ENCODE assay signal across 1 cellular context in the genomic region with DNA sequence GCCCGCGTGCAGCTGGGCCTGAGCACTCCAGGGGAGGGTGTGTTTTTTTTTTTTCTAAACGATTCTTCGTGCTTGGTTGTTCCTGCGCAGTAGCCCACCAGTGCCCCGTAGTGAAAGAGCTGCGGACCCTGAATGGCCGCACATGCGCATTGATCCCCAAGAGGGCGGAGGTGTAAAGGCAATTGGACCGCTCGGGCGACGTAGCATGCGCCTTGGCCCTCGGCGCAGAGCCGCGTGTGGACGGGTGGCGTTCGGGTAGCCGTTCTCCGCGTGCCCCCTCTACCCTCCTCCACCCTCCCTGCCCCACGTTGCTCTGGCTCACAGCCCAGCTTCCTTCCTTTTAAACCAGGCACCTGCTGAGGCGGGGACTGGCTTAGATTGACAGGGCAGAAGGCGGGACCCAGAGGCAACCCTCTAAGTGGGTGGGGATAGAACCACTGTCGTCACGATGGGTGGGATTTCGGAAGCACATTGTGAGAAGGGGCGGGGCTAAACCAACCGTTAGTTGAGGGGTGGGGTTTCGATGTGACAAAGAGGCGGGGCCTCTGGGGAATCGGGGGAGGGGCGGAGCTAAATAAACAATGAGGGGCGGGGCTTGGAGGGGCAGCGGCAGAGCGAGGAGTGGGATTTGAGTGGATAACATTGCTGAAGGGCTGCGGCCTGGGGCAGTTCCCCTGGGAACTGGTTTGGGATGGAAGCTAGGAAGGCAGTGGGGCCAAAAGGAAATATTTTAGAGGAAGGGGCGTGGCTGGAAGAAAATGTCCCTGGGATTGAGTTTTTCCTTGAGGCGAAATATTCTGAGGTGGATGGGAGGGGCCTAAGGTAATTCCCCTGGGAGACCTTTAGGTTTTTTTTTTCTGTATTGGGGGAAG.
TF ChIP-seq lines count a peak whose summit lies in the region.

No MANE protein-coding gene starts in this region.

TF ChIP-seq in K562, 482 proteins besides CTCF, POLR2A, EP300 and RAD21 (continued from another document and continues in another):
- TF ChIP-seq, protein P1, sequence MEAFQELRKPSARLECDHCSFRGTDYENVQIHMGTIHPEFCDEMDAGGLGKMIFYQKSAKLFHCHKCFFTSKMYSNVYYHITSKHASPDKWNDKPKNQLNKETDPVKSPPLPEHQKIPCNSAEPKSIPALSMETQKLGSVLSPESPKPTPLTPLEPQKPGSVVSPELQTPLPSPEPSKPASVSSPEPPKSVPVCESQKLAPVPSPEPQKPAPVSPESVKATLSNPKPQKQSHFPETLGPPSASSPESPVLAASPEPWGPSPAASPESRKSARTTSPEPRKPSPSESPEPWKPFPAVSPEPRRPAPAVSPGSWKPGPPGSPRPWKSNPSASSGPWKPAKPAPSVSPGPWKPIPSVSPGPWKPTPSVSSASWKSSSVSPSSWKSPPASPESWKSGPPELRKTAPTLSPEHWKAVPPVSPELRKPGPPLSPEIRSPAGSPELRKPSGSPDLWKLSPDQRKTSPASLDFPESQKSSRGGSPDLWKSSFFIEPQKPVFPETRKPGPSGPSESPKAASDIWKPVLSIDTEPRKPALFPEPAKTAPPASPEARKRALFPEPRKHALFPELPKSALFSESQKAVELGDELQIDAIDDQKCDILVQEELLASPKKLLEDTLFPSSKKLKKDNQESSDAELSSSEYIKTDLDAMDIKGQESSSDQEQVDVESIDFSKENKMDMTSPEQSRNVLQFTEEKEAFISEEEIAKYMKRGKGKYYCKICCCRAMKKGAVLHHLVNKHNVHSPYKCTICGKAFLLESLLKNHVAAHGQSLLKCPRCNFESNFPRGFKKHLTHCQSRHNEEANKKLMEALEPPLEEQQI (IDR thresholded peaks at IDR 0.05): no peak
- TF ChIP-seq SETDB1 (IDR thresholded peaks at IDR 0.05; ENCODE audit: low read length) (no peak), ZNF197 (CRISPR knock-in tag; IDR thresholded peaks at IDR 0.05; ENCODE audit: low read depth) (no peak), ZNF174 (CRISPR knock-in tag; IDR thresholded peaks at IDR 0.05) (no peak), ZNF444 (CRISPR knock-in tag; IDR thresholded peaks at IDR 0.05) (0 out of 2 replicates have a peak, but pooled peaks have one; percentile 40), DPF2 (IDR thresholded peaks at IDR 0.05) (peak; percentile 41; the same call in 1 of the 2 replicates), ZSCAN29 (IDR thresholded peaks at IDR 0.05) (no peak), ZFX (CRISPR knock-in tag; IDR thresholded peaks at IDR 0.05) (peak; percentile 72; the same call in 1 of the 2 replicates), MECOM (CRISPR knock-in tag; IDR thresholded peaks at IDR 0.05) (no peak), ARID2 (IDR thresholded peaks at IDR 0.05) (no peak), ZNF354B (CRISPR knock-in tag; IDR thresholded peaks at IDR 0.05) (no peak), ZKSCAN8 (CRISPR knock-in tag; IDR thresholded peaks at IDR 0.05) (no peak), POLR2AphosphoS2 (IDR thresholded peaks at IDR 0.05; ENCODE audit: low read length) (peak; percentile 35; the same call in 1 of the 2 replicates), HDAC1 (IDR thresholded peaks at IDR 0.05) (peak in 1 of 2 experiments; percentile 58; a peak in 2 of 4 replicates), TRIM24 (IDR thresholded peaks at IDR 0.05) (0 out of 4 replicates have a peak, but pooled peaks of 1 of the 2 experiments have one; percentile 5), ZFP1 (CRISPR knock-in tag; IDR thresholded peaks at IDR 0.05) (no peak), PYGO2 (tag; IDR thresholded peaks at IDR 0.05) (no peak), KLF6 (CRISPR knock-in tag; IDR thresholded peaks at IDR 0.05; ENCODE audit: borderline replicate concordance) (no peak), HIVEP1 (CRISPR knock-in tag; IDR thresholded peaks at IDR 0.05) (no peak), CREB1 (IDR thresholded peaks at IDR 0.05) (peak; percentile 47; the same call in 1 of the 2 replicates), CREB1 (CRISPR knock-in tag; IDR thresholded peaks at IDR 0.05) (peak; percentile 69), RNF2 (IDR thresholded peaks at IDR 0.05) (peak; percentile 62), MTF1 (CRISPR knock-in tag; IDR thresholded peaks at IDR 0.05; ENCODE audit: borderline replicate concordance) (0 out of 2 replicates have a peak, but pooled peaks have one; percentile 16), RBM17 (IDR thresholded peaks at IDR 0.05; ENCODE audit: borderline replicate concordance, low read depth, low read length) (no peak), ZBTB7A (IDR thresholded peaks at IDR 0.05; ENCODE audit: borderline replicate concordance, control insufficient read depth, low read depth, low read length) (peak; percentile 62), ZNF583 (CRISPR knock-in tag; IDR thresholded peaks at IDR 0.05) (no peak), FUS (optimal IDR thresholded peaks at IDR 0.05; ENCODE audit: low read depth, low read length) (no peak)
- TF ChIP-seq, protein P2, sequence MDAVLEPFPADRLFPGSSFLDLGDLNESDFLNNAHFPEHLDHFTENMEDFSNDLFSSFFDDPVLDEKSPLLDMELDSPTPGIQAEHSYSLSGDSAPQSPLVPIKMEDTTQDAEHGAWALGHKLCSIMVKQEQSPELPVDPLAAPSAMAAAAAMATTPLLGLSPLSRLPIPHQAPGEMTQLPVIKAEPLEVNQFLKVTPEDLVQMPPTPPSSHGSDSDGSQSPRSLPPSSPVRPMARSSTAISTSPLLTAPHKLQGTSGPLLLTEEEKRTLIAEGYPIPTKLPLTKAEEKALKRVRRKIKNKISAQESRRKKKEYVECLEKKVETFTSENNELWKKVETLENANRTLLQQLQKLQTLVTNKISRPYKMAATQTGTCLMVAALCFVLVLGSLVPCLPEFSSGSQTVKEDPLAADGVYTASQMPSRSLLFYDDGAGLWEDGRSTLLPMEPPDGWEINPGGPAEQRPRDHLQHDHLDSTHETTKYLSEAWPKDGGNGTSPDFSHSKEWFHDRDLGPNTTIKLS (IDR thresholded peaks at IDR 0.05; ENCODE audit: borderline replicate concordance, low read depth): peak; percentile 68; the same call in 1 of the 2 replicates
- TF ChIP-seq, protein P3, sequence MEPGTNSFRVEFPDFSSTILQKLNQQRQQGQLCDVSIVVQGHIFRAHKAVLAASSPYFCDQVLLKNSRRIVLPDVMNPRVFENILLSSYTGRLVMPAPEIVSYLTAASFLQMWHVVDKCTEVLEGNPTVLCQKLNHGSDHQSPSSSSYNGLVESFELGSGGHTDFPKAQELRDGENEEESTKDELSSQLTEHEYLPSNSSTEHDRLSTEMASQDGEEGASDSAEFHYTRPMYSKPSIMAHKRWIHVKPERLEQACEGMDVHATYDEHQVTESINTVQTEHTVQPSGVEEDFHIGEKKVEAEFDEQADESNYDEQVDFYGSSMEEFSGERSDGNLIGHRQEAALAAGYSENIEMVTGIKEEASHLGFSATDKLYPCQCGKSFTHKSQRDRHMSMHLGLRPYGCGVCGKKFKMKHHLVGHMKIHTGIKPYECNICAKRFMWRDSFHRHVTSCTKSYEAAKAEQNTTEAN (CRISPR knock-in tag; IDR thresholded peaks at IDR 0.05): 0 out of 2 replicates have a peak, but pooled peaks have one; percentile 12
- TF ChIP-seq, protein P4, sequence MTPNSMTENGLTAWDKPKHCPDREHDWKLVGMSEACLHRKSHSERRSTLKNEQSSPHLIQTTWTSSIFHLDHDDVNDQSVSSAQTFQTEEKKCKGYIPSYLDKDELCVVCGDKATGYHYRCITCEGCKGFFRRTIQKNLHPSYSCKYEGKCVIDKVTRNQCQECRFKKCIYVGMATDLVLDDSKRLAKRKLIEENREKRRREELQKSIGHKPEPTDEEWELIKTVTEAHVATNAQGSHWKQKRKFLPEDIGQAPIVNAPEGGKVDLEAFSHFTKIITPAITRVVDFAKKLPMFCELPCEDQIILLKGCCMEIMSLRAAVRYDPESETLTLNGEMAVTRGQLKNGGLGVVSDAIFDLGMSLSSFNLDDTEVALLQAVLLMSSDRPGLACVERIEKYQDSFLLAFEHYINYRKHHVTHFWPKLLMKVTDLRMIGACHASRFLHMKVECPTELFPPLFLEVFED (CRISPR knock-in tag; conservative IDR thresholded peaks at IDR 0.05): peak; percentile 89
- TF ChIP-seq, protein P5, sequence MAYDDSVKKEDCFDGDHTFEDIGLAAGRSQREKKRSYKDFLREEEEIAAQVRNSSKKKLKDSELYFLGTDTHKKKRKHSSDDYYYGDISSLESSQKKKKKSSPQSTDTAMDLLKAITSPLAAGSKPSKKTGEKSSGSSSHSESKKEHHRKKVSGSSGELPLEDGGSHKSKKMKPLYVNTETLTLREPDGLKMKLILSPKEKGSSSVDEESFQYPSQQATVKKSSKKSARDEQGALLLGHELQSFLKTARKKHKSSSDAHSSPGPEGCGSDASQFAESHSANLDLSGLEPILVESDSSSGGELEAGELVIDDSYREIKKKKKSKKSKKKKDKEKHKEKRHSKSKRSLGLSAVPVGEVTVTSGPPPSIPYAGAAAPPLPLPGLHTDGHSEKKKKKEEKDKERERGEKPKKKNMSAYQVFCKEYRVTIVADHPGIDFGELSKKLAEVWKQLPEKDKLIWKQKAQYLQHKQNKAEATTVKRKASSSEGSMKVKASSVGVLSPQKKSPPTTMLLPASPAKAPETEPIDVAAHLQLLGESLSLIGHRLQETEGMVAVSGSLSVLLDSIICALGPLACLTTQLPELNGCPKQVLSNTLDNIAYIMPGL (CRISPR knock-in tag; IDR thresholded peaks at IDR 0.05): no peak; the same call in 1 of the 2 replicates
- TF ChIP-seq, protein P6, sequence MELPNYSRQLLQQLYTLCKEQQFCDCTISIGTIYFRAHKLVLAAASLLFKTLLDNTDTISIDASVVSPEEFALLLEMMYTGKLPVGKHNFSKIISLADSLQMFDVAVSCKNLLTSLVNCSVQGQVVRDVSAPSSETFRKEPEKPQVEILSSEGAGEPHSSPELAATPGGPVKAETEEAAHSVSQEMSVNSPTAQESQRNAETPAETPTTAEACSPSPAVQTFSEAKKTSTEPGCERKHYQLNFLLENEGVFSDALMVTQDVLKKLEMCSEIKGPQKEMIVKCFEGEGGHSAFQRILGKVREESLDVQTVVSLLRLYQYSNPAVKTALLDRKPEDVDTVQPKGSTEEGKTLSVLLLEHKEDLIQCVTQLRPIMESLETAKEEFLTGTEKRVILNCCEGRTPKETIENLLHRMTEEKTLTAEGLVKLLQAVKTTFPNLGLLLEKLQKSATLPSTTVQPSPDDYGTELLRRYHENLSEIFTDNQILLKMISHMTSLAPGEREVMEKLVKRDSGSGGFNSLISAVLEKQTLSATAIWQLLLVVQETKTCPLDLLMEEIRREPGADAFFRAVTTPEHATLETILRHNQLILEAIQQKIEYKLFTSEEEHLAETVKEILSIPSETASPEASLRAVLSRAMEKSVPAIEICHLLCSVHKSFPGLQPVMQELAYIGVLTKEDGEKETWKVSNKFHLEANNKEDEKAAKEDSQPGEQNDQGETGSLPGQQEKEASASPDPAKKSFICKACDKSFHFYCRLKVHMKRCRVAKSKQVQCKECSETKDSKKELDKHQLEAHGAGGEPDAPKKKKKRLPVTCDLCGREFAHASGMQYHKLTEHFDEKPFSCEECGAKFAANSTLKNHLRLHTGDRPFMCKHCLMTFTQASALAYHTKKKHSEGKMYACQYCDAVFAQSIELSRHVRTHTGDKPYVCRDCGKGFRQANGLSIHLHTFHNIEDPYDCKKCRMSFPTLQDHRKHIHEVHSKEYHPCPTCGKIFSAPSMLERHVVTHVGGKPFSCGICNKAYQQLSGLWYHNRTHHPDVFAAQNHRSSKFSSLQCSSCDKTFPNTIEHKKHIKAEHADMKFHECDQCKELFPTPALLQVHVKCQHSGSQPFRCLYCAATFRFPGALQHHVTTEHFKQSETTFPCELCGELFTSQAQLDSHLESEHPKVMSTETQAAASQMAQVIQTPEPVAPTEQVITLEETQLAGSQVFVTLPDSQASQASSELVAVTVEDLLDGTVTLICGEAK (IDR thresholded peaks at IDR 0.05): peak; percentile 9; the same call in 1 of the 2 replicates
- TF ChIP-seq, protein P6 (CRISPR knock-in tag; IDR thresholded peaks at IDR 0.05): 0 out of 2 replicates have a peak, but pooled peaks have one; percentile 18
- TF ChIP-seq, protein P7, sequence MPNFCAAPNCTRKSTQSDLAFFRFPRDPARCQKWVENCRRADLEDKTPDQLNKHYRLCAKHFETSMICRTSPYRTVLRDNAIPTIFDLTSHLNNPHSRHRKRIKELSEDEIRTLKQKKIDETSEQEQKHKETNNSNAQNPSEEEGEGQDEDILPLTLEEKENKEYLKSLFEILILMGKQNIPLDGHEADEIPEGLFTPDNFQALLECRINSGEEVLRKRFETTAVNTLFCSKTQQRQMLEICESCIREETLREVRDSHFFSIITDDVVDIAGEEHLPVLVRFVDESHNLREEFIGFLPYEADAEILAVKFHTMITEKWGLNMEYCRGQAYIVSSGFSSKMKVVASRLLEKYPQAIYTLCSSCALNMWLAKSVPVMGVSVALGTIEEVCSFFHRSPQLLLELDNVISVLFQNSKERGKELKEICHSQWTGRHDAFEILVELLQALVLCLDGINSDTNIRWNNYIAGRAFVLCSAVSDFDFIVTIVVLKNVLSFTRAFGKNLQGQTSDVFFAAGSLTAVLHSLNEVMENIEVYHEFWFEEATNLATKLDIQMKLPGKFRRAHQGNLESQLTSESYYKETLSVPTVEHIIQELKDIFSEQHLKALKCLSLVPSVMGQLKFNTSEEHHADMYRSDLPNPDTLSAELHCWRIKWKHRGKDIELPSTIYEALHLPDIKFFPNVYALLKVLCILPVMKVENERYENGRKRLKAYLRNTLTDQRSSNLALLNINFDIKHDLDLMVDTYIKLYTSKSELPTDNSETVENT (CRISPR knock-in tag; IDR thresholded peaks at IDR 0.05): peak; percentile 73
